28 cellular contexts compared by ENCODE assay signal in genomic region chr6:44291841-44292240, GRCh38. TPM values are rescaled to one million over a fixed set of nuclear protein-coding genes. Genes with fewer than 3 reads are reported as not detected.
DNase-seq lines count a peak whose midpoint lies in the region; ATAC-seq, FAIRE-seq and TF ChIP-seq lines count a peak whose summit lies in the region.
"Had no signal": no experiment of that assay in that cellular context is flagged by ENCODE, and none has a peak within 500 bp of the region (broad histone marks: within the 10 kb centered on the region; RNA-seq: fewer than 3 reads in every experiment).

No MANE protein-coding gene starts in this region.

- no peak overlapping the region for H3K27ac Mint-ChIP-seq in mesothelial cell of epicardium

- no peak for FAIRE-seq in HepG2 (lab: Jason Lieb, UNC)
- peak; percentile 17 for FAIRE-seq in urothelium cell line (lab: Jason Lieb, UNC)
- FAIRE-seq: GM12891 had no signal

- H3K27me3 ChIP-seq in SJCRH30 (peaks cover 16% of the 10 kb centered on the region; the same call in 1 of the 2 replicates), HepG2 (ENCODE audit: control insufficient read depth in 1 of 2, insufficient read depth in 2 of 2, low read length in 2 of 2) (peaks cover 6 to 63% of the 10 kb centered on the region in 2 experiments), osteoblast (ENCODE audit: insufficient read depth, low read length) (peaks cover 72% of the 10 kb centered on the region), vagina (no peaks in the 10 kb centered on the region)

- POLR2A ChIA-PET in HepG2 (lab: Yijun Ruan, JAX), result no interaction called here

- ATAC-seq in HepG2, result peak; percentile 27

- no peaks in the 10 kb centered on the region for H3K9me3 ChIP-seq in SJCRH30 (replicated peaks)
- H3K9me3 ChIP-seq in HepG2 (ENCODE audit: low read length), result no peaks in the 10 kb centered on the region
- H3K9me3 ChIP-seq in osteoblast (ENCODE audit: low read depth, low read length), result no peaks in the 10 kb centered on the region
- no peaks in the 10 kb centered on the region for H3K9me3 ChIP-seq in vagina

- no peaks in the 10 kb centered on the region for H3K9me3 Mint-ChIP-seq in mesothelial cell of epicardium

- no peak for TF ChIP-seq RAD21 in HepG2 (CRISPR knock-in tag; IDR thresholded peaks at IDR 0.05)

- no peaks in the 10 kb centered on the region for H3K79me2 ChIP-seq in HepG2 (ENCODE audit: insufficient read depth, low read length)
- no peaks in the 10 kb centered on the region for H3K79me2 ChIP-seq in osteoblast (ENCODE audit: insufficient read depth, low read length)

- TF ChIP-seq POLR2A in HepG2 (IDR thresholded peaks at IDR 0.05; ENCODE audit: insufficient read depth in 1 of 2, low read depth in 2 of 2, low read length in 2 of 2), result no peak
- no peak for TF ChIP-seq POLR2A in vagina (IDR thresholded peaks at IDR 0.05)

- H3K27me3 Mint-ChIP-seq in mesothelial cell of epicardium (ENCODE audit: low read depth), result peaks cover 93% of the 10 kb centered on the region

- DNase-seq in SJCRH30, result peak; percentile 46 to 53
- no peak for DNase-seq in HepG2 (ENCODE audit: low spot score)
- DNase-seq in urothelium cell line (ENCODE audit: low spot score), result no peak
- no peak for DNase-seq in osteoblast (ENCODE audit: insufficient read length, low spot score, missing footprints)
- DNase-seq in vagina (ENCODE audit: extremely low spot score in 2 of 2), result no peak
- DNase-seq in mesothelial cell of epicardium (ENCODE audit: low spot score in 2 of 2, unreplicated experiment in 2 of 2), result no peak
- DNase-seq: CD4-positive, alpha-beta memory T cell; COR-L47; DMS79; EL; GDM1; GOT3; HCEC 1CT; KBM-7; MV-4-11; NCI-H1105 treated with DMSO at 0.1 percent for 48 hours; NCI-H146; NCI-H1930; NCI-H446; NCI-H524 treated with DMSO at 0.1 percent for 48 hours; RPMI8226; SHP77 treated with DMSO at 0.1 percent for 48 hours had no signal

- intact Hi-C loops in HepG2 (cut with micrococcal nuclease; ENCODE audit: unreplicated experiment), result no loop called here
- intact Hi-C loops in vagina (cut with DNase I), result no loop called here

- in situ Hi-C loops in HepG2 (cut with HindIII; ENCODE audit: extremely low pct_ligation_motif_present, low pct_unique_long_range_greater_than_20kb), result no loop called here

- no peak overlapping the region for H3K4me3 ChIP-seq in SJCRH30
- no peak overlapping the region for H3K4me3 ChIP-seq in HepG2 (replicated peaks in 1 of 3; ENCODE audit: insufficient read depth in 1 of 3, low read depth in 2 of 3, low read length in 3 of 3)
- no peak overlapping the region for H3K4me3 ChIP-seq in osteoblast (ENCODE audit: insufficient read depth, low read length)
- H3K4me3 ChIP-seq in vagina, result no peak overlapping the region
- H3K4me3 ChIP-seq: SK-N-MC had no signal

- no peaks in the 10 kb centered on the region for H3K4me1 ChIP-seq in SJCRH30
- H3K4me1 ChIP-seq in HepG2 (ENCODE audit: insufficient read depth, low read length), result no peaks in the 10 kb centered on the region
- no peaks in the 10 kb centered on the region for H3K4me1 ChIP-seq in osteoblast (ENCODE audit: insufficient read depth, low read length)
- H3K4me1 ChIP-seq in vagina, result peaks cover 2% of the 10 kb centered on the region

- CTCF ChIA-PET in HepG2 (lab: Yijun Ruan, JAX; ENCODE audit: low intra/inter-chr PET ratio, low total read pairs), result no interaction called here

- H3K27ac ChIP-seq in SJCRH30 (no peak overlapping the region), angular gyrus (ENCODE audit: low read depth, low read length) (peak overlapping the region; percentile 71), HepG2 (ENCODE audit: extremely low read length, insufficient read depth, low read length) (no peak overlapping the region), osteoblast (ENCODE audit: low read depth, low read length) (no peak overlapping the region), vagina (no peak overlapping the region)
- H3K27ac ChIP-seq: HL-60, SK-N-MC had no signal

- no TSS peak for BruUV-seq in HepG2 (replicated peaks; lab: Mats Ljungman, UMichigan)

- TF ChIP-seq EP300 in HepG2 (IDR thresholded peaks at IDR 0.05; ENCODE audit: low read depth in 2 of 2, low read length in 2 of 2) (no peak), HepG2 (CRISPR knock-in tag; IDR thresholded peaks at IDR 0.05; ENCODE audit: borderline replicate concordance) (no peak)

- H3K36me3 ChIP-seq in SJCRH30 (no peaks in the 10 kb centered on the region), HepG2 (replicated peaks in 1 of 2; ENCODE audit: control insufficient read depth in 1 of 2, insufficient read depth in 2 of 2, low read length in 2 of 2) (no peaks in the 10 kb centered on the region), osteoblast (ENCODE audit: insufficient read depth, low read length) (no peaks in the 10 kb centered on the region), vagina (no peaks in the 10 kb centered on the region)

- TF ChIP-seq CTCF in HepG2 (CRISPR knock-in tag; IDR thresholded peaks at IDR 0.05), result no peak
- TF ChIP-seq CTCF in osteoblast (IDR thresholded peaks at IDR 0.05; ENCODE audit: extremely low read depth, low read depth, low read length), result no peak
- no peak for TF ChIP-seq CTCF in vagina (IDR thresholded peaks at IDR 0.05)
- no peak for TF ChIP-seq CTCF in mesothelial cell of epicardium (IDR thresholded peaks at IDR 0.05; ENCODE audit: unreplicated experiment)

- H3K4me2 ChIP-seq in HepG2 (ENCODE audit: low read depth, low read length), result no peak overlapping the region
- no peak overlapping the region for H3K4me2 ChIP-seq in osteoblast (ENCODE audit: insufficient read depth, low read length)

- no peak overlapping the region for H3K4me3 Mint-ChIP-seq in mesothelial cell of epicardium

- H3K4me1 Mint-ChIP-seq in mesothelial cell of epicardium, result peaks cover under 1% of the 10 kb centered on the region

- no peaks in the 10 kb centered on the region; the same call in 1 of the 2 replicates for H4K20me1 ChIP-seq in HepG2 (ENCODE audit: insufficient read depth, low read length)
- no peaks in the 10 kb centered on the region for H4K20me1 ChIP-seq in osteoblast (ENCODE audit: insufficient read depth, low read length)

- no peak overlapping the region for H3K9ac ChIP-seq in HepG2 (ENCODE audit: insufficient read depth, low read depth, low read length)

- no peak overlapping the region for H2AFZ ChIP-seq in HepG2 (ENCODE audit: low read length)
- H2AFZ ChIP-seq in osteoblast (ENCODE audit: low read length), result no peak overlapping the region

- no peaks in the 10 kb centered on the region for H3K36me3 Mint-ChIP-seq in mesothelial cell of epicardium
- H3K36me3 Mint-ChIP-seq: CD4-positive, alpha-beta memory T cell had no signal

- WGBS in HepG2 (ENCODE audit: low lambda C conversion rate), result 6% methylated on average over 4 of the region's 4 CpGs

RNA-seq across cellular contexts. Expression of gene AARS2, which starts 21.3 kb away (rescaled TPM):
- total RNA-seq in SJCRH30 (2014; rRNA removed; shearing (Covaris generic)), result 16.3 and 19.3 TPM in 2 replicates
- total RNA-seq in HepG2 (2016; rRNA removed; fragmentation: Illumina TruSeq; extraction: Trizol) (13.7 and 24.1 TPM in 2 replicates), osteoblast (6.2 and 6.5 TPM in 2 replicates), vagina (13.3 TPM), mesothelial cell of epicardium (31.6 to 33.5 TPM (median 33.4 TPM) in 3 replicates)
- 6.5 and 8.6 TPM in 2 replicates for total RNA-seq in HepG2 (2016; cell fraction: cytosol; rRNA removed; fragmentation: Illumina TruSeq; extraction: Trizol; ENCODE audit: low read depth)
- total RNA-seq in HepG2 (2016; cell fraction: insoluble cytoplasmic fraction; rRNA removed; fragmentation: Illumina TruSeq; extraction: Trizol), result 10.9 and 25.7 TPM in 2 replicates
- 4.5 and 4.6 TPM in 2 replicates for total RNA-seq in HepG2 (2016; cell fraction: membrane; rRNA removed; fragmentation: Illumina TruSeq; extraction: Trizol)
- total RNA-seq in HepG2 (2016; cell fraction: nucleus; rRNA removed; fragmentation: Illumina TruSeq; extraction: Trizol), result 23.2 and 25.2 TPM in 2 replicates
- 7.5 and 8.3 TPM in 2 replicates for polyA plus RNA-seq in HepG2 (2011; rRNA removed)
- 4.3 and 6.6 TPM in 2 replicates for polyA plus RNA-seq in HepG2 (2011; cell fraction: cytosol; rRNA removed)
- polyA plus RNA-seq in HepG2 (2011; cell fraction: nucleus; rRNA removed), result 17.7 and 21.8 TPM in 2 replicates
- 4.8 and 6.1 TPM in 2 replicates for polyA plus RNA-seq in HepG2 (2012)
- 0.89 and 0.94 TPM in 2 replicates for polyA plus RNA-seq in HepG2 (2016; cell fraction: cytosol; fragmentation: Illumina TruSeq; extraction: Trizol; ENCODE audit: low read depth)
- 7.2 and 9.1 TPM in 2 replicates for polyA plus RNA-seq in HepG2 (2016; cell fraction: insoluble cytoplasmic fraction; fragmentation: Illumina TruSeq; extraction: Trizol; ENCODE audit: low read depth)
- polyA plus RNA-seq in HepG2 (2016; cell fraction: membrane; fragmentation: Illumina TruSeq; extraction: Trizol; ENCODE audit: low read depth), result 1.7 and 1.8 TPM in 2 replicates
- 27.7 and 30.3 TPM in 2 replicates for polyA plus RNA-seq in HepG2 (2016; cell fraction: nucleus; fragmentation: Illumina TruSeq; extraction: Trizol; ENCODE audit: insufficient read depth, low read depth)
- polyA minus RNA-seq in HepG2 (2011; rRNA and poly(A)+ RNA removed; ENCODE audit: low replicate concordance), result 19.5 and 27.4 TPM in 2 replicates
- 5.3 and 5.6 TPM in 2 replicates for polyA minus RNA-seq in HepG2 (2011; cell fraction: cytosol; rRNA and poly(A)+ RNA removed)
- 24.0 and 26.8 TPM in 2 replicates for polyA minus RNA-seq in HepG2 (2011; cell fraction: nucleus; rRNA and poly(A)+ RNA removed)

RNA-seq across cellular contexts. Expression of gene TMEM151B, which starts 21.6 kb away (rescaled TPM):
- 1.2 and 1.5 TPM in 2 replicates for total RNA-seq in SJCRH30 (2014; rRNA removed; shearing (Covaris generic))
- total RNA-seq in HepG2 (2016; rRNA removed; fragmentation: Illumina TruSeq; extraction: Trizol) (not detected in 2 replicates), osteoblast (not detected in 2 replicates), vagina (0.49 TPM), mesothelial cell of epicardium (0.45 to 0.80 TPM (median 0.56 TPM) in 3 replicates)
- not detected in 2 replicates for total RNA-seq in HepG2 (2016; cell fraction: cytosol; rRNA removed; fragmentation: Illumina TruSeq; extraction: Trizol; ENCODE audit: low read depth)
- total RNA-seq in HepG2 (2016; cell fraction: insoluble cytoplasmic fraction; rRNA removed; fragmentation: Illumina TruSeq; extraction: Trizol), result 0.06 TPM in 1 of 2 replicates, not detected in the other
- not detected in 2 replicates for total RNA-seq in HepG2 (2016; cell fraction: membrane; rRNA removed; fragmentation: Illumina TruSeq; extraction: Trizol)
- not detected in 2 replicates for total RNA-seq in HepG2 (2016; cell fraction: nucleus; rRNA removed; fragmentation: Illumina TruSeq; extraction: Trizol)
- 0.01 TPM in 1 of 2 replicates, not detected in the other for polyA plus RNA-seq in HepG2 (2011; rRNA removed)
- polyA plus RNA-seq in HepG2 (2011; cell fraction: cytosol; rRNA removed), result 0.01 TPM in 1 of 2 replicates, not detected in the other
- 0.02 TPM in 1 of 2 replicates, not detected in the other for polyA plus RNA-seq in HepG2 (2011; cell fraction: nucleus; rRNA removed)
- polyA plus RNA-seq in HepG2 (2012), result 0.19 TPM in 2 replicates
- not detected in 2 replicates for polyA plus RNA-seq in HepG2 (2016; cell fraction: cytosol; fragmentation: Illumina TruSeq; extraction: Trizol; ENCODE audit: low read depth)
- not detected in 2 replicates for polyA plus RNA-seq in HepG2 (2016; cell fraction: insoluble cytoplasmic fraction; fragmentation: Illumina TruSeq; extraction: Trizol; ENCODE audit: low read depth)
- not detected in 2 replicates for polyA plus RNA-seq in HepG2 (2016; cell fraction: membrane; fragmentation: Illumina TruSeq; extraction: Trizol; ENCODE audit: low read depth)
- not detected in 2 replicates for polyA plus RNA-seq in HepG2 (2016; cell fraction: nucleus; fragmentation: Illumina TruSeq; extraction: Trizol; ENCODE audit: insufficient read depth, low read depth)
- not detected in 2 replicates for polyA minus RNA-seq in HepG2 (2011; rRNA and poly(A)+ RNA removed; ENCODE audit: low replicate concordance)
- polyA minus RNA-seq in HepG2 (2011; cell fraction: cytosol; rRNA and poly(A)+ RNA removed), result not detected in 2 replicates
- polyA minus RNA-seq in HepG2 (2011; cell fraction: nucleus; rRNA and poly(A)+ RNA removed), result not detected in 2 replicates
- total RNA-seq: CD4-positive, alpha-beta memory T cell; LHCN-M2; MCF 10A had no signal
- polyA plus RNA-seq: CD4-positive, alpha-beta memory T cell had no signal

RNA-seq across cellular contexts. Expression of gene NFKBIE, which starts 26.5 kb away (rescaled TPM):
- 7.8 and 9.6 TPM in 2 replicates for total RNA-seq in SJCRH30 (2014; rRNA removed; shearing (Covaris generic))
- 14.5 and 15.0 TPM in 2 replicates for total RNA-seq in HepG2 (2016; rRNA removed; fragmentation: Illumina TruSeq; extraction: Trizol)
- total RNA-seq in HepG2 (2016; cell fraction: cytosol; rRNA removed; fragmentation: Illumina TruSeq; extraction: Trizol; ENCODE audit: low read depth), result 5.3 and 5.4 TPM in 2 replicates
- 15.7 and 16.3 TPM in 2 replicates for total RNA-seq in HepG2 (2016; cell fraction: insoluble cytoplasmic fraction; rRNA removed; fragmentation: Illumina TruSeq; extraction: Trizol)
- total RNA-seq in HepG2 (2016; cell fraction: membrane; rRNA removed; fragmentation: Illumina TruSeq; extraction: Trizol), result 10.7 and 10.8 TPM in 2 replicates
- 8.5 and 11.8 TPM in 2 replicates for total RNA-seq in HepG2 (2016; cell fraction: nucleus; rRNA removed; fragmentation: Illumina TruSeq; extraction: Trizol)
- 6.7 and 8.5 TPM in 2 replicates for polyA plus RNA-seq in HepG2 (2011; rRNA removed)
- 7.7 and 9.3 TPM in 2 replicates for polyA plus RNA-seq in HepG2 (2011; cell fraction: cytosol; rRNA removed)
- polyA plus RNA-seq in HepG2 (2011; cell fraction: nucleus; rRNA removed), result 11.7 and 15.6 TPM in 2 replicates
- 7.1 TPM in 2 replicates for polyA plus RNA-seq in HepG2 (2012)
- 3.3 and 4.0 TPM in 2 replicates for polyA plus RNA-seq in HepG2 (2016; cell fraction: cytosol; fragmentation: Illumina TruSeq; extraction: Trizol; ENCODE audit: low read depth)
- 14.6 and 14.8 TPM in 2 replicates for polyA plus RNA-seq in HepG2 (2016; cell fraction: insoluble cytoplasmic fraction; fragmentation: Illumina TruSeq; extraction: Trizol; ENCODE audit: low read depth)
- 5.7 and 7.3 TPM in 2 replicates for polyA plus RNA-seq in HepG2 (2016; cell fraction: membrane; fragmentation: Illumina TruSeq; extraction: Trizol; ENCODE audit: low read depth)
- polyA plus RNA-seq in HepG2 (2016; cell fraction: nucleus; fragmentation: Illumina TruSeq; extraction: Trizol; ENCODE audit: insufficient read depth, low read depth), result 14.2 and 16.3 TPM in 2 replicates
- polyA minus RNA-seq in HepG2 (2011; rRNA and poly(A)+ RNA removed; ENCODE audit: low replicate concordance), result 3.3 and 10.9 TPM in 2 replicates
- 4.6 and 6.2 TPM in 2 replicates for polyA minus RNA-seq in HepG2 (2011; cell fraction: cytosol; rRNA and poly(A)+ RNA removed)
- 4.5 and 8.3 TPM in 2 replicates for polyA minus RNA-seq in HepG2 (2011; cell fraction: nucleus; rRNA and poly(A)+ RNA removed)
- 3.2 and 4.7 TPM in 2 replicates for total RNA-seq in osteoblast
- 17.2 TPM for total RNA-seq in vagina
- total RNA-seq in mesothelial cell of epicardium, result 8.9 to 9.7 TPM (median 9.2 TPM) in 3 replicates

RNA-seq across cellular contexts. Expression of gene SLC35B2, which starts 34.5 kb away (rescaled TPM):
- total RNA-seq in SJCRH30 (2014; rRNA removed; shearing (Covaris generic)), result 27.8 and 28.5 TPM in 2 replicates
- 34.9 and 61.1 TPM in 2 replicates for total RNA-seq in HepG2 (2016; rRNA removed; fragmentation: Illumina TruSeq; extraction: Trizol)
- total RNA-seq in HepG2 (2016; cell fraction: cytosol; rRNA removed; fragmentation: Illumina TruSeq; extraction: Trizol; ENCODE audit: low read depth), result 21.2 and 24.1 TPM in 2 replicates
- 35.1 and 62.8 TPM in 2 replicates for total RNA-seq in HepG2 (2016; cell fraction: insoluble cytoplasmic fraction; rRNA removed; fragmentation: Illumina TruSeq; extraction: Trizol)
- total RNA-seq in HepG2 (2016; cell fraction: membrane; rRNA removed; fragmentation: Illumina TruSeq; extraction: Trizol), result 44.9 and 53.8 TPM in 2 replicates
- total RNA-seq in HepG2 (2016; cell fraction: nucleus; rRNA removed; fragmentation: Illumina TruSeq; extraction: Trizol), result 56.1 and 63.9 TPM in 2 replicates
- 148 and 168 TPM in 2 replicates for polyA plus RNA-seq in HepG2 (2011; rRNA removed)
- 139 and 176 TPM in 2 replicates for polyA plus RNA-seq in HepG2 (2011; cell fraction: cytosol; rRNA removed)
- 99.4 and 112 TPM in 2 replicates for polyA plus RNA-seq in HepG2 (2011; cell fraction: nucleus; rRNA removed)
- polyA plus RNA-seq in HepG2 (2012), result 54.8 and 61.1 TPM in 2 replicates
- 26.8 and 34.1 TPM in 2 replicates for polyA plus RNA-seq in HepG2 (2016; cell fraction: cytosol; fragmentation: Illumina TruSeq; extraction: Trizol; ENCODE audit: low read depth)
- polyA plus RNA-seq in HepG2 (2016; cell fraction: insoluble cytoplasmic fraction; fragmentation: Illumina TruSeq; extraction: Trizol; ENCODE audit: low read depth), result 41.4 and 43.9 TPM in 2 replicates
- 45.2 and 53.5 TPM in 2 replicates for polyA plus RNA-seq in HepG2 (2016; cell fraction: membrane; fragmentation: Illumina TruSeq; extraction: Trizol; ENCODE audit: low read depth)
- 95.9 and 97.5 TPM in 2 replicates for polyA plus RNA-seq in HepG2 (2016; cell fraction: nucleus; fragmentation: Illumina TruSeq; extraction: Trizol; ENCODE audit: insufficient read depth, low read depth)
- polyA minus RNA-seq in HepG2 (2011; rRNA and poly(A)+ RNA removed; ENCODE audit: low replicate concordance), result 148 and 221 TPM in 2 replicates
- polyA minus RNA-seq in HepG2 (2011; cell fraction: cytosol; rRNA and poly(A)+ RNA removed), result 47.0 and 47.4 TPM in 2 replicates
- polyA minus RNA-seq in HepG2 (2011; cell fraction: nucleus; rRNA and poly(A)+ RNA removed), result 26.1 and 26.9 TPM in 2 replicates
- 86.0 and 94.1 TPM in 2 replicates for total RNA-seq in osteoblast
- 19.6 TPM for total RNA-seq in vagina
- total RNA-seq in mesothelial cell of epicardium, result 33.4 to 38.2 TPM (median 37.1 TPM) in 3 replicates

RNA-seq across cellular contexts. Expression of gene HSP90AB1, which starts 44.9 kb away (rescaled TPM):
- 1,351 and 1,358 TPM in 2 replicates for total RNA-seq in SJCRH30 (2014; rRNA removed; shearing (Covaris generic))
- 1,472 and 2,212 TPM in 2 replicates for total RNA-seq in HepG2 (2016; rRNA removed; fragmentation: Illumina TruSeq; extraction: Trizol)
- total RNA-seq in HepG2 (2016; cell fraction: cytosol; rRNA removed; fragmentation: Illumina TruSeq; extraction: Trizol; ENCODE audit: low read depth), result 123 and 155 TPM in 2 replicates
- 1,508 and 1,964 TPM in 2 replicates for total RNA-seq in HepG2 (2016; cell fraction: insoluble cytoplasmic fraction; rRNA removed; fragmentation: Illumina TruSeq; extraction: Trizol)
- total RNA-seq in HepG2 (2016; cell fraction: membrane; rRNA removed; fragmentation: Illumina TruSeq; extraction: Trizol), result 383 and 490 TPM in 2 replicates
- 1,014 and 1,081 TPM in 2 replicates for total RNA-seq in HepG2 (2016; cell fraction: nucleus; rRNA removed; fragmentation: Illumina TruSeq; extraction: Trizol)
- 1,076 and 1,325 TPM in 2 replicates for polyA plus RNA-seq in HepG2 (2011; rRNA removed)
- polyA plus RNA-seq in HepG2 (2011; cell fraction: cytosol; rRNA removed), result 1,072 and 1,224 TPM in 2 replicates
- polyA plus RNA-seq in HepG2 (2011; cell fraction: nucleus; rRNA removed), result 279 and 406 TPM in 2 replicates
- polyA plus RNA-seq in HepG2 (2012), result 1,683 and 1,883 TPM in 2 replicates
- 155 and 188 TPM in 2 replicates for polyA plus RNA-seq in HepG2 (2016; cell fraction: cytosol; fragmentation: Illumina TruSeq; extraction: Trizol; ENCODE audit: low read depth)
- polyA plus RNA-seq in HepG2 (2016; cell fraction: insoluble cytoplasmic fraction; fragmentation: Illumina TruSeq; extraction: Trizol; ENCODE audit: low read depth), result 2,023 and 2,380 TPM in 2 replicates
- 336 and 456 TPM in 2 replicates for polyA plus RNA-seq in HepG2 (2016; cell fraction: membrane; fragmentation: Illumina TruSeq; extraction: Trizol; ENCODE audit: low read depth)
- 1,245 and 1,272 TPM in 2 replicates for polyA plus RNA-seq in HepG2 (2016; cell fraction: nucleus; fragmentation: Illumina TruSeq; extraction: Trizol; ENCODE audit: insufficient read depth, low read depth)
- polyA minus RNA-seq in HepG2 (2011; rRNA and poly(A)+ RNA removed; ENCODE audit: low replicate concordance), result 1,001 and 1,123 TPM in 2 replicates
- 1,091 and 1,101 TPM in 2 replicates for polyA minus RNA-seq in HepG2 (2011; cell fraction: cytosol; rRNA and poly(A)+ RNA removed)
- 271 and 440 TPM in 2 replicates for polyA minus RNA-seq in HepG2 (2011; cell fraction: nucleus; rRNA and poly(A)+ RNA removed)
- 676 and 702 TPM in 2 replicates for total RNA-seq in osteoblast
- 463 TPM for total RNA-seq in vagina
- total RNA-seq in mesothelial cell of epicardium, result 992 to 1,038 TPM (median 1,015 TPM) in 3 replicates

Comparison
In these comparisons a context has a peak if more than half of its experiments do, and no peak if none do; other contexts are left out.
1. DNase-seq: peak in SJCRH30 (2 of 2); none in HepG2 (single experiment), urothelium cell line (single experiment), osteoblast (single experiment), vagina (0 of 2) and mesothelial cell of epicardium (0 of 2).